ENCODE assay signal across 8 cellular contexts in the genomic region with DNA sequence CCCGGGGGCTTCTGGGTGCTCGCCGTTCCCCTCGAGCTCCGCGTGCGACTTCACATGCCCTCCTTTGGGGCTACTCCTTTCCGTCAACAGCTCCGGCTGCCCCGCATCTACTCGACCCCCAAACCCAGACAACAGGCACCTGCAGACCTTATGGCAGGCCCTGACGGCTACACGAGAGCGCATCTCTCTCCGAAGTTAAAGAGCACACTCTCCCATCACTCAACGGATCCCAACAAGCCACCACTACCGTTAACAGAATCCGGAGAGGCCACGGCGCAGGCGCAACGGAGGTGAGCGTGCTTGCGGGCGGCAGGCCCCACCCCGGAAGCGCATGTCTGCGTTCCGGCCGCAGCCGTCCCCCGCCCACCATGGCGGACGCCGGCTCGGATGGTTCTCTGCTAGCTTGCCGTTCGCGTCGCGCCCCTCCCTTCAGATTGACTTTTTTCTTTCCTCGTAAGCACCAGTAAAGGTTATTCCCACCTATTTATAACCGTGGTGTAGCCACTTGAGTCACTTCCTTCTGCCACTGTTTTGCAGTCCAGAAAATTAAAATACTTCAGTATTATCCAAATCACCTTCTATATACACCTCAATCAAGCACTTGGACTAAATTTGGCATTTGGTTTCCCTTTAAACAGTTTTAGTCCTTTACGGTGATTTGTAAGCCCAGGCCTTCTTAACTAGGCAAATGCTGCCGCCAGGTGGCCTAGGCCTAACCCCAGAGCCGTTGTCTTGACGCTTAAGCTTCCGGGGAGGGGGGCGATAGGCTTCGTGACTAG. TPM values are rescaled to one million over a fixed set of nuclear protein-coding genes. Genes with fewer than 3 reads are reported as not detected.
DNase-seq lines count a peak whose midpoint lies in the region; ATAC-seq, FAIRE-seq and TF ChIP-seq lines count a peak whose summit lies in the region.

Gene POLG2 (minus strand): TSS at position 269 of the 779 bp plus-strand sequence. CDS start 86 bp downstream, at position 183.

- DNase-seq in H54 (ENCODE audit: insufficient read length, low spot score): peak; percentile 89
- peak; percentile 97 for DNase-seq in LoVo (ENCODE audit: low spot score)
- peak; percentile 92 for DNase-seq in RWPE1 (ENCODE audit: low spot score)
- DNase-seq in fibroblast of mammary gland (ENCODE audit: low read depth): peak; percentile 88
- peak; percentile 95 for DNase-seq in natural killer cell treated with Interleukin-12 subunit alpha and Interleukin-12 subunit beta and Interleukin-15 and Interleukin-18, amount 100 ng/mL, for 72 hours (ENCODE audit: low spot score)
- DNase-seq in stimulated activated naive CD4-positive, alpha-beta T cell treated with Interleukin-2 at 50 U/mL for 16 hours (lab: John Stamatoyannopoulos, UW): peak; percentile 94

- H3K4me3 Mint-ChIP-seq in activated T-helper 17 cell treated with anti-CD3 and anti-CD28 coated beads, Interleukin-2, amount 50 U/mL, for 72 hours: peak within 1 kb of the TSS; percentile 98
- peak within 1 kb of the TSS; percentile 98 for H3K4me3 Mint-ChIP-seq in natural killer cell treated with Interleukin-12 subunit alpha and Interleukin-12 subunit beta and Interleukin-15 and Interleukin-18, amount 100 ng/mL, for 72 hours

- ATAC-seq in activated T-helper 17 cell treated with anti-CD3 and anti-CD28 coated beads, Interleukin-2, amount 50 U/mL, for 72 hours (replicated peaks): peak; percentile 89
- ATAC-seq in natural killer cell treated with Interleukin-12 subunit alpha and Interleukin-12 subunit beta and Interleukin-15 and Interleukin-18, amount 100 ng/mL, for 72 hours: peak; percentile 94 to 96

- peaks cover 88% of the 10 kb centered on the region for H3K36me3 Mint-ChIP-seq in activated T-helper 17 cell treated with anti-CD3 and anti-CD28 coated beads, Interleukin-2, amount 50 U/mL, for 72 hours (ENCODE audit: low read depth)
- peaks cover 40% of the 10 kb centered on the region for H3K36me3 Mint-ChIP-seq in natural killer cell treated with Interleukin-12 subunit alpha and Interleukin-12 subunit beta and Interleukin-15 and Interleukin-18, amount 100 ng/mL, for 72 hours

- no peaks in the 10 kb centered on the region for H3K27me3 Mint-ChIP-seq in activated T-helper 17 cell treated with anti-CD3 and anti-CD28 coated beads, Interleukin-2, amount 50 U/mL, for 72 hours
- no peaks in the 10 kb centered on the region for H3K27me3 Mint-ChIP-seq in natural killer cell treated with Interleukin-12 subunit alpha and Interleukin-12 subunit beta and Interleukin-15 and Interleukin-18, amount 100 ng/mL, for 72 hours

- H3K9ac ChIP-seq in ES-I3 (ENCODE audit: low read depth, low read length): peak within 1 kb of the TSS; percentile 96

- CTCF ChIA-PET in RWPE1 (lab: Yijun Ruan, JAX): interaction anchor here (0.5 to 1.5 kb wide), 6 partner anchors 26 to 172 kb away, joined by 3 to 6 read pairs (median 4); no protein-coding TSS in a partner anchor

- peak; percentile 86 for TF ChIP-seq POLR2A in H54 (IDR thresholded peaks at IDR 0.05; ENCODE audit: low read depth, low read length)

- H3K4me1 ChIP-seq in ES-I3 (ENCODE audit: insufficient read depth, low read length): peaks cover 17% of the 10 kb centered on the region; the same call in 1 of the 2 replicates

- POLR2A ChIA-PET in RWPE1 (lab: Yijun Ruan, JAX; ENCODE audit: low non-redundant PET): interaction anchor here (0.5 to 1.0 kb wide), 3 partner anchors 8 to 195 kb away, joined by 3 to 13 read pairs (median 4); no protein-coding TSS in a partner anchor

- peaks cover 36% of the 10 kb centered on the region for H3K36me3 ChIP-seq in ES-I3 (ENCODE audit: insufficient read depth, low read length)

- H3K4me3 ChIP-seq in fibroblast of mammary gland (ENCODE audit: control insufficient read depth, low read depth, low read length): peak within 1 kb of the TSS; percentile 85

- FAIRE-seq in H54 (lab: Jason Lieb, UNC): peak; percentile 93

- peaks cover 40% of the 10 kb centered on the region for H3K4me1 Mint-ChIP-seq in activated T-helper 17 cell treated with anti-CD3 and anti-CD28 coated beads, Interleukin-2, amount 50 U/mL, for 72 hours
- peaks cover 65 to 76% of the 10 kb centered on the region in 2 donors for H3K4me1 Mint-ChIP-seq in natural killer cell treated with Interleukin-12 subunit alpha and Interleukin-12 subunit beta and Interleukin-15 and Interleukin-18, amount 100 ng/mL, for 72 hours (ENCODE audit: low read depth in 2 of 2)

- H3K9me3 ChIP-seq in ES-I3 (ENCODE audit: control insufficient read depth, insufficient read depth, low read length): no peaks in the 10 kb centered on the region

- peak within 1 kb of the TSS; percentile 100 for H3K27ac Mint-ChIP-seq in activated T-helper 17 cell treated with anti-CD3 and anti-CD28 coated beads, Interleukin-2, amount 50 U/mL, for 72 hours
- H3K27ac Mint-ChIP-seq in natural killer cell treated with Interleukin-12 subunit alpha and Interleukin-12 subunit beta and Interleukin-15 and Interleukin-18, amount 100 ng/mL, for 72 hours: peak within 1 kb of the TSS; percentile 99

- H3K9me3 Mint-ChIP-seq in activated T-helper 17 cell treated with anti-CD3 and anti-CD28 coated beads, Interleukin-2, amount 50 U/mL, for 72 hours: no peaks in the 10 kb centered on the region
- H3K9me3 Mint-ChIP-seq in natural killer cell treated with Interleukin-12 subunit alpha and Interleukin-12 subunit beta and Interleukin-15 and Interleukin-18, amount 100 ng/mL, for 72 hours: no peaks in the 10 kb centered on the region

- peak; percentile 74 for TF ChIP-seq CTCF in RWPE1 (conservative IDR thresholded peaks at IDR 0.05; ENCODE audit: low read depth)
- peak; percentile 50 for TF ChIP-seq CTCF in fibroblast of mammary gland (conservative IDR thresholded peaks at IDR 0.05; ENCODE audit: control insufficient read depth, insufficient read depth, low read depth, low read length)

- peak within 1 kb of the TSS; percentile 90 for H3K27ac ChIP-seq in RWPE1

RNA-seq across cellular contexts. Expression of gene POLG2, which starts in this region (rescaled TPM):
- total RNA-seq in activated T-helper 17 cell treated with anti-CD3 and anti-CD28 coated beads, Interleukin-2, amount 50 U/mL, for 72 hours: 10 to 100 TPM; 38.8 to 40.9 TPM
- 10 to 100 TPM; 32.6 to 61.1 TPM for total RNA-seq in natural killer cell treated with Interleukin-12 subunit alpha and Interleukin-12 subunit beta and Interleukin-15 and Interleukin-18, amount 100 ng/mL, for 72 hours

Comparison
In these comparisons a context has a peak if more than half of its experiments do, and no peak if none do; other contexts are left out.
1. Peak in every context shown above with its lines: DNase-seq, ATAC-seq, H3K4me3 ChIP-seq and H3K27ac ChIP-seq.